10 cellular contexts compared by ENCODE assay signal in the genomic region with DNA sequence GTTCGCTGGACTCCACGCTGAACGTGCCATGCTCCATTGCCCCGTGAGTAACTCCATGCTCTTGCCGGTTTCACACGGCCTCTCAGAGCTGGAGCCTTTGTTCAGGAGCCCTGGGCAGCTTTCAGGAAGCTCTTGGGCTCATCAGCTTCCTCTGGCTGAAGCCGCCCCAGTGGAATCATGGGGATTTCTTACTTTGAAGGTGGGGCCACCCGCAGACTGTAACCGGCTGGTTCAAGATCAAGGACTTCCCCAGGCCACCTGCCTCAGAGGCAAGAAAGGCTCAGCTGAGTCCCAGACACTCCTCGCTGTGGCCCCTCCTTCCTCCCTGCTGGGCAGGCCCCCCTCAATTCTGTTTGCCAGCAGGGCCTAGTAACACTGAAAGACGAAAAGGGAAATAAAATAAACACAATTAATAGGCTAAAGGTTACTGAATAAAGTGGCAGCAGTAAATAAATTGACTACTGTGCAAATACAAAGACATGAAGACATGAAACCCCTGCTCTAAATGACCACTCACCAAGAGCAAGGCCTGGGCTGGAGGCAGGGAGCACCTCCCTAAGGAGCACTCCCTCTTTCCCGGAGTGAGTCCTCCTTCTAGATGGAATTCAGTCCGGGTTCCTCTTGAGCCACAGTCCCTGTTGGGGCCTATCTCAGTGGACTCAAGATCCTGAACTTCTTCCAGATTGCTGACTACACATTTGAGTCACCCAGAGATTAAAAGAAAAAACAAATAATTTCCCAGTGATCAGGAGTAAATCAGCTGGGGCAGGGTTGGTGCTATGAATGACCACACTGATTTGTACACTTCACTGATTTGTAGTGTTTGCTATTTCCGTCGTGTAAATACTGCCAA. TPM values are rescaled to one million over a fixed set of nuclear protein-coding genes. Genes with fewer than 3 reads are reported as not detected.
A peak's percentile ranks its signal among the peaks of the same experiment; 100 is the strongest.
DNase-seq lines count a peak whose midpoint lies in the region; ATAC-seq, FAIRE-seq and TF ChIP-seq lines count a peak whose summit lies in the region.
"Had no signal": no experiment of that assay in that cellular context is flagged by ENCODE, and none has a peak within 500 bp of the region (broad histone marks: within the 10 kb centered on the region; RNA-seq: fewer than 3 reads in every experiment).

No MANE protein-coding gene starts in this region.

- FAIRE-seq in GM18507 (lab: Jason Lieb, UNC) = peak; percentile 74

- H3K4me1 Mint-ChIP-seq in brain = peaks cover 11% of the 10 kb centered on the region

- H3K9me3 Mint-ChIP-seq in brain = peaks cover 0 to 6% (median 0%) of the 10 kb centered on the region in 5 experiments

- ATAC-seq in HG02884 (IDR thresholded peaks at IDR 0.05; ENCODE audit: unreplicated experiment) = peak; percentile 90

- H3K36me3 Mint-ChIP-seq in brain = no peaks in the 10 kb centered on the region

- TF ChIP-seq CTCF in AG10803 (conservative IDR thresholded peaks at IDR 0.05; ENCODE audit: low read length) (no peak), brain (conservative IDR thresholded peaks at IDR 0.05) (no peak), A673 (conservative IDR thresholded peaks at IDR 0.05; ENCODE audit: low read depth, low read length) (no peak)

- no peaks in the 10 kb centered on the region for H3K27me3 Mint-ChIP-seq in brain

- H3K27me3 ChIP-seq in A673 (replicated peaks; ENCODE audit: insufficient read depth, low read depth, low read length, poor library complexity) = no peaks in the 10 kb centered on the region

- peak; percentile 54 for DNase-seq in AG10803 (ENCODE audit: low read depth)
- DNase-seq in GM18507 (ENCODE audit: extremely low spot score, insufficient read length, low read depth) = peak; percentile 58
- peak; percentile 88 for DNase-seq in NCI-H2196 (lab: John Stamatoyannopoulos, UW; ENCODE audit: unreplicated experiment)
- DNase-seq in midbrain (lab: John Stamatoyannopoulos, UW) = peak; percentile 11
- DNase-seq in SHP77 treated with DMSO at 0.1 percent for 48 hours (lab: John Stamatoyannopoulos, UW) = no peak
- DNase-seq in A673 (ENCODE audit: low spot score) = no peak
- DNase-seq: heart right ventricle had no signal

- peak overlapping the region in 1 of 5 experiments; percentile 41 for H3K4me3 Mint-ChIP-seq in brain

- no peaks in the 10 kb centered on the region for H3K4me1 ChIP-seq in A673 (ENCODE audit: insufficient read depth, low read length, poor library complexity, severe bottlenecking)

- POLR2A ChIA-PET in A673 (lab: Charles Lee; ENCODE audit: low non-redundant PET) = interaction anchor here (0.6 kb wide), 1 partner anchor 1933 kb away, joined by 5 read pairs; no protein-coding TSS in a partner anchor

- CTCF ChIA-PET in A673 (lab: Charles Lee) = no interaction called here

- no peak overlapping the region for H3K27ac ChIP-seq in A673 (ENCODE audit: low read depth, low read length, poor library complexity, severe bottlenecking)

- H3K27ac Mint-ChIP-seq in brain = peak overlapping the region in 4 of 5 experiments; percentile 75 to 89 (median 80)

- H3K36me3 ChIP-seq in A673 (ENCODE audit: insufficient read depth, low read length, poor library complexity, severe bottlenecking) = no peaks in the 10 kb centered on the region
- H3K36me3 ChIP-seq: heart right ventricle had no signal

- H3K9me3 ChIP-seq in A673 (ENCODE audit: low read depth, low read length, poor library complexity, severe bottlenecking) = no peaks in the 10 kb centered on the region
- H3K9me3 ChIP-seq: heart right ventricle had no signal

- intact Hi-C loops in A673 (cut with micrococcal nuclease; ENCODE audit: unreplicated experiment) = no loop called here

- no peak overlapping the region for H3K4me3 ChIP-seq in AG10803 (ENCODE audit: low read length)
- H3K4me3 ChIP-seq in A673 (ENCODE audit: low read depth, low read length, poor library complexity, severe bottlenecking) = no peak overlapping the region
- H3K4me3 ChIP-seq: heart right ventricle had no signal

- no TSS peak for BruUV-seq in A673 (replicated peaks; lab: Mats Ljungman, UMichigan)

RNA-seq across cellular contexts. Expression of a gene that starts 51.0 kb away (rescaled TPM):
- polyA plus RNA-seq in brain (ENCODE audit: insufficient read depth, low read depth, low replicate concordance) = 0.49 TPM
- total RNA-seq in A673 (2021) = not detected in 2 replicates
- total RNA-seq: subcutaneous adipose tissue had no signal

RNA-seq across cellular contexts. Expression of a gene that starts 56.2 kb away (rescaled TPM):
- polyA plus RNA-seq in brain (ENCODE audit: insufficient read depth, low read depth, low replicate concordance) = not detected
- total RNA-seq in A673 (2021) = not detected in 2 replicates
- total RNA-seq: subcutaneous adipose tissue had no signal

Comparison
In these comparisons a context has a peak if more than half of its experiments do, and no peak if none do; other contexts are left out.
1. DNase-seq: peak in AG10803 (single experiment), GM18507 (single experiment), NCI-H2196 (single experiment) and midbrain (single experiment); none in SHP77 treated with DMSO at 0.1 percent for 48 hours (single experiment) and A673 (single experiment).